In the genomic region with DNA sequence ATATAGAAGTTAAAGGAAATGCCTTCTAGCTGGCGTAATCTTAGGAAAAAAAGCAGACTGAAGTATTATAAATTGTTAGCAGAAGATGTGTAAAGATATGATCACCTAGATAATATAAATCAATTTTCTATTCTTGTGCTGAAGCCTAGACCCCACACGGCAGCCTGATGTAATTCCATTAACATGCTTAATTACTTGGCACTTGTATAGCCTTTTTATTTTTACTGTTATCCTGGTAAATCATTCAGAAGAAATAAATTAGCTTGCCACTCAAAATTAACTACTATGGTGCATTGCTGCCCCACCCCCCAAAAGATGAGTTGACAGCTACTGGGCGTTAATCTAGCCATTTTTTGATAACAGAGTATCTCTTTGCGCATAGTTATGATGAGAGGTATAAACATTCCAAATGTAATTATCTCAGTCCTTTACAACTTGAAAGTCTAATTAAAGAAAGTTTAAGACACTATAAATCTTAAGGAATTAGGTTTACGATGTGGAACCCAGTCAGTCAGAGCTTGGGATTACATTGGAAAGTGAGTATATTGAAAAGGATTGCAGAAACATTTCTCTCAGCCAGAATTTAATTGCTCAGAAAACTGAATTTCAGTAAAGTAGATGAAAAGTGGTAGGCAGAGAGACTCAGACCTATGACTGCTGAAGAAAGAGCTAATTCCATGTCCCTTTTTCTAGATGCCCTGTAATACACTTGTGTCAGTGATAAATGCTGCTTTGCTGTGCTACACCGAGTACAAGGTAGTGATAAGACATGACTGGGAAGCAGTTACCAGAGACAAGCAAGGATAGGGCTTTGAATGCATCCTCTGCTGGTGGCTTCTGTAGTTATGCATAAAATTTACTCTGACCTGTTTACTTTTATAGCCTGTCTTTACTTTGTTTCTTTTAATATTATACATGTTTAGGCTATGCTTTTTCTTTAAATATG, we compare ENCODE assay signal across 4 cellular contexts. TPM values are rescaled to one million over a fixed set of nuclear protein-coding genes. Genes with fewer than 3 reads are reported as not detected.
"Had no signal": no experiment of that assay in that cellular context is flagged by ENCODE, and none has a peak within 500 bp of the region (broad histone marks: within the 10 kb centered on the region; RNA-seq: fewer than 3 reads in every experiment).

No MANE protein-coding gene starts in this region.

RNA-seq across cellular contexts. Expression of gene GYPE, which starts 47.7 kb away (rescaled TPM):
- total RNA-seq: activated CD4-positive, alpha-beta T cell treated with anti-CD3 and anti-CD28 coated beads, Interleukin-2, amount 10 ng/mL, durations not matched to agents 24 days and 14 days; activated T-helper 17 cell treated with anti-CD3 and anti-CD28 coated beads, Interleukin-2, amount 50 U/mL, for 72 hours; astrocyte; body of pancreas had no signal
